Comparison of ENCODE assay signal across 8 cellular contexts in genomic region chr5:161676109-161676508, GRCh38. TPM values are rescaled to one million over a fixed set of nuclear protein-coding genes. Genes with fewer than 3 reads are reported as not detected.
DNase-seq lines count a peak whose midpoint lies in the region; ATAC-seq, FAIRE-seq and TF ChIP-seq lines count a peak whose summit lies in the region.

No MANE protein-coding gene starts in this region.

- peak; percentile 70 for ATAC-seq in GM21447 (IDR thresholded peaks at IDR 0.05; ENCODE audit: unreplicated experiment)

- peak; percentile 38 for TF ChIP-seq CTCF in bronchial epithelial cell (IDR thresholded peaks at IDR 0.05; ENCODE audit: insufficient read depth, low read length, severe bottlenecking)

- DNase-seq in ELF-1 (ENCODE audit: low read depth, low spot score) (peak; percentile 5), HT1080 (ENCODE audit: low read depth) (peak; percentile 3), bronchial epithelial cell (ENCODE audit: low read depth) (peak; percentile 15), RPMI8226 (no peak)
- no peak for DNase-seq in effector CD8-positive, alpha-beta T cell (lab: John Stamatoyannopoulos, UW)
- DNase-seq in stimulated activated naive CD4-positive, alpha-beta T cell (lab: John Stamatoyannopoulos, UW), result no peak
- DNase-seq in activated T-cell treated with anti-CD3 and anti-CD28 coated beads, Interleukin-2, amount 50 U/mL, for 1 hour, result no peak

- H3K27me3 ChIP-seq in bronchial epithelial cell (ENCODE audit: control insufficient read depth, insufficient read depth, low read length), result no peaks in the 10 kb centered on the region

- FAIRE-seq in bronchial epithelial cell (lab: Jason Lieb, UNC), result no peak

- H3K4me3 ChIP-seq in bronchial epithelial cell (ENCODE audit: low read depth, low read length), result no peak overlapping the region

- no peaks in the 10 kb centered on the region for H3K36me3 ChIP-seq in bronchial epithelial cell (ENCODE audit: control insufficient read depth, insufficient read depth, low read length)

RNA-seq across cellular contexts. Expression of gene GABRA6, which starts 9.4 kb away (rescaled TPM):
- 1.9 and 2.9 TPM in 2 replicates for total RNA-seq in HT1080 (2014; rRNA removed; shearing (Covaris generic))
- polyA plus RNA-seq in HT1080 (2015; cell fraction: cytosol; rRNA removed), result 7.1 and 7.2 TPM in 2 replicates
- polyA plus RNA-seq in HT1080 (2015; cell fraction: nucleus; rRNA removed), result 7.3 and 7.6 TPM in 2 replicates
- not detected in 2 replicates for total RNA-seq in bronchial epithelial cell

Comparison
In these comparisons a context has a peak if more than half of its experiments do, and no peak if none do; other contexts are left out.
1. DNase-seq: peak in ELF-1 (single experiment), HT1080 (single experiment) and bronchial epithelial cell (single experiment); none in effector CD8-positive, alpha-beta T cell (single experiment), RPMI8226 (single experiment), stimulated activated naive CD4-positive, alpha-beta T cell (0 of 6) and activated T-cell treated with anti-CD3 and anti-CD28 coated beads, Interleukin-2, amount 50 U/mL, for 1 hour (single experiment).